In genomic region chr1:155226910-155227260, GRCh38 we compare ENCODE assay signal across 8 cellular contexts. TPM values are rescaled to one million over a fixed set of nuclear protein-coding genes. Genes with fewer than 3 reads are reported as not detected.
DNase-seq lines count a peak whose midpoint lies in the region; ATAC-seq, FAIRE-seq and TF ChIP-seq lines count a peak whose summit lies in the region.

No MANE protein-coding gene starts in this region.

- H3K4me1 ChIP-seq in PC-9 (replicated peaks; ENCODE audit: insufficient read depth) (peaks cover 41% of the 10 kb centered on the region), K562 (replicated peaks in 1 of 2; ENCODE audit: control insufficient read depth in 2 of 2, insufficient read depth in 2 of 2, low read length in 2 of 2) (peaks cover 30 to 50% of the 10 kb centered on the region in 2 experiments)

- BruUV-seq in Calu3 (replicated peaks; lab: Mats Ljungman, UMichigan) (TSS peak; percentile 89), PC-9 (replicated peaks; lab: Mats Ljungman, UMichigan) (TSS peak; percentile 77), K562 (replicated peaks; lab: Mats Ljungman, UMichigan) (TSS peak; percentile 86)

- H3K4me3 ChIP-seq in PC-9 (peak overlapping the region; percentile 81), K562 (peak overlapping the region; percentile 51), skin epidermis (peak overlapping the region; percentile 42 to 64 (median 59))

- TF ChIP-seq CTCF in Calu3 (IDR thresholded peaks at IDR 0.05; ENCODE audit: unreplicated experiment) (no peak), PC-9 (conservative IDR thresholded peaks at IDR 0.05) (peak; percentile 62), K562 (IDR thresholded peaks at IDR 0.05 in 2 of 3, conservative IDR thresholded peaks at IDR 0.05 in 1 of 3; ENCODE audit: insufficient read depth in 2 of 3, low read depth in 1 of 3, low read length in 3 of 3) (peak in 1 of 3 experiments; percentile 37; a peak in 1 of 6 replicates)

- H3K36me3 ChIP-seq in PC-9 (ENCODE audit: low read depth) = no peaks in the 10 kb centered on the region
- no peaks in the 10 kb centered on the region; the same call in 2 of the 3 replicates for H3K36me3 ChIP-seq in K562 (ENCODE audit: control insufficient read depth, insufficient read depth, low read length)

- peaks cover 24% of the 10 kb centered on the region for H3K79me2 ChIP-seq in PC-9 (ENCODE audit: low read depth)
- peaks cover 27% of the 10 kb centered on the region for H3K79me2 ChIP-seq in K562 (ENCODE audit: control insufficient read depth, insufficient read depth, low read length)

- peaks cover 27% of the 10 kb centered on the region for H3K36me3 Mint-ChIP-seq in Calu3 (ENCODE audit: insufficient read depth, unreplicated experiment)

- H3K9ac ChIP-seq in K562 (ENCODE audit: insufficient read depth in 1 of 2, low read depth in 2 of 2, low read length in 2 of 2) = peak overlapping the region; percentile 83 to 96

- WGBS in K562 (ENCODE audit: insufficient coverage, low coverage, missing lambda C conversion rate) = 1% methylated on average over 19 of the region's 19 CpGs

- H3K27me3 ChIP-seq in PC-9 (ENCODE audit: insufficient read depth, low read depth) = no peaks in the 10 kb centered on the region
- no peaks in the 10 kb centered on the region for H3K27me3 ChIP-seq in K562 (ENCODE audit: control insufficient read depth in 2 of 2, insufficient read depth in 2 of 2, low read length in 2 of 2)

- H3K9me3 Mint-ChIP-seq in Calu3 (ENCODE audit: low read depth, unreplicated experiment) = no peaks in the 10 kb centered on the region

- POLR2A ChIA-PET in PC-9 (lab: Charles Lee; ENCODE audit: unreplicated experiment) = interaction anchor here (0.7 to 0.9 kb wide), 2 partner anchors 19 to 24 kb away, joined by 4 to 5 read pairs; partner anchors contain the start of gene THBS3
- POLR2A ChIA-PET in K562 (lab: Yijun Ruan, JAX) = interaction anchor here (0.6 to 1.9 kb wide), 5 partner anchors 19 to 240 kb away, joined by 3 to 7 read pairs (median 4); no protein-coding TSS in a partner anchor

- TF ChIP-seq POLR2A in K562 (conservative IDR thresholded peaks at IDR 0.05) = peak; percentile 54; the same call in 1 of the 2 replicates

- DNase-seq in Calu3 = peak; percentile 67
- DNase-seq in PC-9 = peak in 1 of 2 experiments; percentile 46
- DNase-seq in K562 (ENCODE audit: extremely low read depth in 1 of 4, low spot score in 3 of 4) = peak; percentile 54 to 79 (median 58)
- DNase-seq in iPS-NIHi11 (ENCODE audit: low spot score) = peak; percentile 62
- no peak for DNase-seq in ACHN

- intact Hi-C loops in Calu3 (cut with micrococcal nuclease; ENCODE audit: unreplicated experiment) = loop anchor here (1.0 kb wide), 2 partner anchors 20 to 51 kb away; partner anchors contain the start of gene THBS3
- intact Hi-C loops in PC-9 (cut with micrococcal nuclease; ENCODE audit: unreplicated experiment) = loop anchor here (1.0 to 5.0 kb wide), 3 partner anchors 20 to 51 kb away; partner anchors contain the start of gene THBS3
- intact Hi-C loops in K562 (cut with micrococcal nuclease) = loop anchor here (1.0 kb wide), 4 partner anchors 17 to 51 kb away; partner anchors contain the start of gene THBS3

- in situ Hi-C loops in K562 (cut with MboI) (no loop called here), ACHN (cut with HindIII; ENCODE audit: low pct_ligation_motif_present, low pct_unique_long_range_greater_than_20kb, low sequenced_read_pairs) (no loop called here)

- ATAC-seq in HG02759 (IDR thresholded peaks at IDR 0.05; ENCODE audit: unreplicated experiment) (peak; percentile 29), K562 (peak; percentile 63), HG02678 (IDR thresholded peaks at IDR 0.05; ENCODE audit: unreplicated experiment) (no peak)

- H2AFZ ChIP-seq in PC-9 (peak overlapping the region; percentile 86), K562 (ENCODE audit: low read depth, low read length) (peak overlapping the region; percentile 51)

- peaks cover 40% of the 10 kb centered on the region for H3F3A ChIP-seq in PC-9 (ENCODE audit: insufficient read depth, low read depth)

- H3K27me3 Mint-ChIP-seq in Calu3 (ENCODE audit: unreplicated experiment) = peaks cover 9% of the 10 kb centered on the region

- FAIRE-seq in K562 (lab: Jason Lieb, UNC) = no peak

- peaks cover 12% of the 10 kb centered on the region for H3K4me1 Mint-ChIP-seq in Calu3 (ENCODE audit: low read depth, unreplicated experiment)

- peak overlapping the region; percentile 70 for H3K27ac Mint-ChIP-seq in Calu3 (ENCODE audit: unreplicated experiment)

- H3K9me1 ChIP-seq in K562 (ENCODE audit: control insufficient read depth, insufficient read depth, low read length) = no peaks in the 10 kb centered on the region

- peak overlapping the region; percentile 72 for H3K4me3 Mint-ChIP-seq in Calu3 (ENCODE audit: low read depth, unreplicated experiment)

- no peaks in the 10 kb centered on the region for H3K9me2 ChIP-seq in PC-9 (ENCODE audit: insufficient read depth)

- H3K27ac ChIP-seq in PC-9 = peak overlapping the region; percentile 98
- peak overlapping the region; percentile 86 for H3K27ac ChIP-seq in K562 (ENCODE audit: extremely low read depth, low read depth, low read length)
- H3K27ac ChIP-seq in skin epidermis = peak overlapping the region in 20 of 21 experiments; percentile 36 to 92 (median 84)

- H3K4me2 ChIP-seq in PC-9 (peak overlapping the region; percentile 90), K562 (ENCODE audit: insufficient read depth, low read length) (peak overlapping the region; percentile 81)

- CTCF ChIA-PET in Calu3 (lab: Charles Lee) (interaction anchor here (0.6 to 1.5 kb wide), 8 partner anchors 18 to 561 kb away, joined by 3 to 16 read pairs (median 4); partner anchors contain the start of genes KRTCAP2 and THBS3), PC-9 (lab: Charles Lee) (interaction anchor here (0.9 to 1.2 kb wide), 3 partner anchors 19 to 59 kb away, joined by 3 to 5 read pairs (median 3); partner anchors contain the start of genes MTX1 and THBS3), K562 (lab: Yijun Ruan, JAX; ENCODE audit: low intra/inter-chr PET ratio) (interaction anchor here (2.7 to 3.2 kb wide), 2 partner anchors 20 to 50 kb away, joined by 17 to 31 read pairs; partner anchors contain the start of gene THBS3)

- no peak for TF ChIP-seq EP300 in K562 (IDR thresholded peaks at IDR 0.05; ENCODE audit: low read length)

- H4K20me1 ChIP-seq in PC-9 (ENCODE audit: insufficient read depth) (no peaks in the 10 kb centered on the region), K562 (replicated peaks; ENCODE audit: control insufficient read depth, insufficient read depth, low read length) (no peaks in the 10 kb centered on the region)

- no peak for TF ChIP-seq RAD21 in K562 (CRISPR knock-in tag; conservative IDR thresholded peaks at IDR 0.05 in 1 of 2, IDR thresholded peaks at IDR 0.05 in 1 of 2)

- H3K9me3 ChIP-seq in PC-9 (ENCODE audit: insufficient read depth, low read depth) (no peaks in the 10 kb centered on the region), K562 (replicated peaks; ENCODE audit: control insufficient read depth, insufficient read depth, low read depth, low read length) (no peaks in the 10 kb centered on the region)

RNA-seq across cellular contexts. Expression of gene MTX1, which starts 18.4 kb away (rescaled TPM):
- total RNA-seq in Calu3 (2022) = 58.9 and 60.0 TPM in 2 replicates
- 56.1 and 68.9 TPM in 2 replicates for total RNA-seq in PC-9 (2021)
- total RNA-seq in K562 (2011; cell fraction: chromatin; rRNA removed; ENCODE audit: low replicate concordance) = 16.6 and 32.2 TPM in 2 replicates
- 41.9 and 55.9 TPM in 2 replicates for total RNA-seq in K562 (2011; cell fraction: nucleolus; rRNA removed)
- total RNA-seq in K562 (2011; cell fraction: nucleoplasm; rRNA removed) = 26.1 and 28.5 TPM in 2 replicates
- total RNA-seq in K562 (2014; rRNA removed) = 98.4 and 165 TPM in 2 replicates
- total RNA-seq in K562 (2014; rRNA removed; fragmentation: Illumina TruSeq; extraction: Trizol) = 37.3 and 44.6 TPM in 2 replicates
- 65.1 and 66.9 TPM in 2 replicates for total RNA-seq in K562 (2015; rRNA removed; fragmentation: Illumina TruSeq; extraction: Trizol)
- 73.8 and 83.3 TPM in 2 replicates for total RNA-seq in K562 (2021)
- 65.8 and 73.3 TPM in 2 replicates for polyA plus RNA-seq in K562 (2011; rRNA removed)
- 102 and 177 TPM in 2 replicates for polyA plus RNA-seq in K562 (2011; cell fraction: cytosol; rRNA removed)
- 65.2 and 88.3 TPM in 2 replicates for polyA plus RNA-seq in K562 (2011; cell fraction: nucleus; rRNA removed)
- 79.8 and 86.4 TPM in 2 replicates for polyA plus RNA-seq in K562 (2012)
- 80.0 and 88.4 TPM in 2 replicates for polyA plus RNA-seq in K562 (2014; fragmentation: Illumina TruSeq; extraction: Trizol)
- 10 to 100 TPM; 29.1 to 66.3 TPM for polyA plus RNA-seq in K562 (2014; fragmentation: Nextera tagmentation; extraction: Ambion mirVana)
- 83.5 and 90.5 TPM in 2 replicates for polyA plus RNA-seq in K562 (2014; rRNA removed)
- 25.2 and 38.9 TPM in 2 replicates for polyA minus RNA-seq in K562 (2011; rRNA and poly(A)+ RNA removed)
- polyA minus RNA-seq in K562 (2011; cell fraction: cytosol; rRNA and poly(A)+ RNA removed) = 35.6 and 41.5 TPM in 2 replicates
- 26.3 and 28.4 TPM in 2 replicates for polyA minus RNA-seq in K562 (2011; cell fraction: nucleus; rRNA and poly(A)+ RNA removed)

RNA-seq across cellular contexts. Expression of gene THBS3, which starts 19.2 kb away (rescaled TPM):
- total RNA-seq in Calu3 (2022) = 36.8 and 41.9 TPM in 2 replicates
- 45.4 and 58.8 TPM in 2 replicates for total RNA-seq in PC-9 (2021)
- total RNA-seq in K562 (2011; cell fraction: chromatin; rRNA removed; ENCODE audit: low replicate concordance) = 41.1 and 69.3 TPM in 2 replicates
- 30.0 and 35.2 TPM in 2 replicates for total RNA-seq in K562 (2011; cell fraction: nucleolus; rRNA removed)
- total RNA-seq in K562 (2011; cell fraction: nucleoplasm; rRNA removed) = 23.9 and 24.2 TPM in 2 replicates
- 2.5 and 3.2 TPM in 2 replicates for total RNA-seq in K562 (2014; rRNA removed)
- 2.0 and 2.4 TPM in 2 replicates for total RNA-seq in K562 (2014; rRNA removed; fragmentation: Illumina TruSeq; extraction: Trizol)
- 3.1 and 3.4 TPM in 2 replicates for total RNA-seq in K562 (2015; rRNA removed; fragmentation: Illumina TruSeq; extraction: Trizol)
- 3.3 and 5.0 TPM in 2 replicates for total RNA-seq in K562 (2021)
- polyA plus RNA-seq in K562 (2011; rRNA removed) = 5.8 and 6.8 TPM in 2 replicates
- polyA plus RNA-seq in K562 (2011; cell fraction: cytosol; rRNA removed) = 4.3 and 5.3 TPM in 2 replicates
- 48.2 and 56.8 TPM in 2 replicates for polyA plus RNA-seq in K562 (2011; cell fraction: nucleus; rRNA removed)
- 6.7 and 14.3 TPM in 2 replicates for polyA plus RNA-seq in K562 (2012)
- polyA plus RNA-seq in K562 (2014; fragmentation: Illumina TruSeq; extraction: Trizol) = 2.5 and 3.2 TPM in 2 replicates
- under 1 TPM; 0.59 to 0.89 TPM for polyA plus RNA-seq in K562 (2014; fragmentation: Nextera tagmentation; extraction: Ambion mirVana)
- polyA plus RNA-seq in K562 (2014; rRNA removed) = 6.6 and 8.3 TPM in 2 replicates
- polyA minus RNA-seq in K562 (2011; rRNA and poly(A)+ RNA removed) = 4.6 TPM in 2 replicates
- polyA minus RNA-seq in K562 (2011; cell fraction: cytosol; rRNA and poly(A)+ RNA removed) = 2.0 and 2.3 TPM in 2 replicates
- polyA minus RNA-seq in K562 (2011; cell fraction: nucleus; rRNA and poly(A)+ RNA removed) = 7.3 and 8.8 TPM in 2 replicates

RNA-seq across cellular contexts. Expression of gene ENTREP3, which starts 28.4 kb away (rescaled TPM):
- total RNA-seq in Calu3 (2022) (25.2 and 25.9 TPM in 2 replicates), PC-9 (2021) (56.9 and 60.8 TPM in 2 replicates), K562 (2014; rRNA removed) (6.4 and 10.6 TPM in 2 replicates), K562 (2014; rRNA removed; fragmentation: Illumina TruSeq; extraction: Trizol) (1.9 and 2.0 TPM in 2 replicates), K562 (2015; rRNA removed; fragmentation: Illumina TruSeq; extraction: Trizol) (3.4 and 4.1 TPM in 2 replicates), K562 (2021) (41.8 and 43.0 TPM in 2 replicates)
- total RNA-seq in K562 (2011; cell fraction: chromatin; rRNA removed; ENCODE audit: low replicate concordance) = 20.6 and 45.2 TPM in 2 replicates
- total RNA-seq in K562 (2011; cell fraction: nucleolus; rRNA removed) = 38.6 and 38.9 TPM in 2 replicates
- total RNA-seq in K562 (2011; cell fraction: nucleoplasm; rRNA removed) = 36.1 and 52.0 TPM in 2 replicates
- polyA plus RNA-seq in K562 (2011; rRNA removed) (5.9 and 17.5 TPM in 2 replicates), K562 (2014; fragmentation: Illumina TruSeq; extraction: Trizol) (11.8 and 21.9 TPM in 2 replicates), K562 (2014; fragmentation: Nextera tagmentation; extraction: Ambion mirVana) (1 to 10 TPM; 2.0 to 2.1 TPM), K562 (2014; rRNA removed) (15.4 and 17.7 TPM in 2 replicates)
- polyA plus RNA-seq in K562 (2011; cell fraction: cytosol; rRNA removed) = 10.9 and 13.6 TPM in 2 replicates
- polyA plus RNA-seq in K562 (2011; cell fraction: nucleus; rRNA removed) = 30.5 and 33.5 TPM in 2 replicates
- polyA plus RNA-seq in K562 (2012) = 23.2 and 25.9 TPM in 2 replicates
- polyA minus RNA-seq in K562 (2011; rRNA and poly(A)+ RNA removed) = 3.8 and 3.9 TPM in 2 replicates
- 13.7 and 24.0 TPM in 2 replicates for polyA minus RNA-seq in K562 (2011; cell fraction: cytosol; rRNA and poly(A)+ RNA removed)
- 6.2 and 7.2 TPM in 2 replicates for polyA minus RNA-seq in K562 (2011; cell fraction: nucleus; rRNA and poly(A)+ RNA removed)

RNA-seq across cellular contexts. Expression of gene SCAMP3, which starts 35.3 kb away (rescaled TPM):
- total RNA-seq in Calu3 (2022) (85.1 and 104 TPM in 2 replicates), PC-9 (2021) (56.9 and 64.1 TPM in 2 replicates), K562 (2014; rRNA removed) (101 and 132 TPM in 2 replicates), K562 (2014; rRNA removed; fragmentation: Illumina TruSeq; extraction: Trizol) (13.4 and 14.2 TPM in 2 replicates), K562 (2015; rRNA removed; fragmentation: Illumina TruSeq; extraction: Trizol) (24.0 and 25.4 TPM in 2 replicates), K562 (2021) (111 TPM in 2 replicates)
- 59.7 and 127 TPM in 2 replicates for total RNA-seq in K562 (2011; cell fraction: chromatin; rRNA removed; ENCODE audit: low replicate concordance)
- total RNA-seq in K562 (2011; cell fraction: nucleolus; rRNA removed) = 178 TPM in 2 replicates
- 135 and 144 TPM in 2 replicates for total RNA-seq in K562 (2011; cell fraction: nucleoplasm; rRNA removed)
- polyA plus RNA-seq in K562 (2011; rRNA removed) (100 and 140 TPM in 2 replicates), K562 (2014; fragmentation: Illumina TruSeq; extraction: Trizol) (86.1 and 100 TPM in 2 replicates), K562 (2014; fragmentation: Nextera tagmentation; extraction: Ambion mirVana) (10 to 100 TPM; 72.9 to 83.3 TPM), K562 (2014; rRNA removed) (130 and 131 TPM in 2 replicates)
- 214 and 294 TPM in 2 replicates for polyA plus RNA-seq in K562 (2011; cell fraction: cytosol; rRNA removed)
- polyA plus RNA-seq in K562 (2011; cell fraction: nucleus; rRNA removed) = 103 and 109 TPM in 2 replicates
- polyA plus RNA-seq in K562 (2012) = 94.0 and 101 TPM in 2 replicates
- 57.0 and 75.1 TPM in 2 replicates for polyA minus RNA-seq in K562 (2011; rRNA and poly(A)+ RNA removed)
- 62.4 and 70.4 TPM in 2 replicates for polyA minus RNA-seq in K562 (2011; cell fraction: cytosol; rRNA and poly(A)+ RNA removed)
- polyA minus RNA-seq in K562 (2011; cell fraction: nucleus; rRNA and poly(A)+ RNA removed) = 16.4 and 25.2 TPM in 2 replicates

RNA-seq across cellular contexts. Expression of gene CLK2, which starts 46.4 kb away (rescaled TPM):
- 78.5 and 79.4 TPM in 2 replicates for total RNA-seq in Calu3 (2022)
- total RNA-seq in PC-9 (2021) = 39.1 and 43.9 TPM in 2 replicates
- 311 and 570 TPM in 2 replicates for total RNA-seq in K562 (2011; cell fraction: chromatin; rRNA removed; ENCODE audit: low replicate concordance)
- total RNA-seq in K562 (2011; cell fraction: nucleolus; rRNA removed) = 299 and 331 TPM in 2 replicates
- total RNA-seq in K562 (2011; cell fraction: nucleoplasm; rRNA removed) = 264 and 285 TPM in 2 replicates
- 36.4 and 40.2 TPM in 2 replicates for total RNA-seq in K562 (2014; rRNA removed)
- 24.2 and 25.6 TPM in 2 replicates for total RNA-seq in K562 (2014; rRNA removed; fragmentation: Illumina TruSeq; extraction: Trizol)
- 37.0 and 39.6 TPM in 2 replicates for total RNA-seq in K562 (2015; rRNA removed; fragmentation: Illumina TruSeq; extraction: Trizol)
- 60.2 and 65.4 TPM in 2 replicates for total RNA-seq in K562 (2021)
- 67.8 and 105 TPM in 2 replicates for polyA plus RNA-seq in K562 (2011; rRNA removed)
- polyA plus RNA-seq in K562 (2011; cell fraction: cytosol; rRNA removed) = 48.7 and 49.0 TPM in 2 replicates
- polyA plus RNA-seq in K562 (2011; cell fraction: nucleus; rRNA removed) = 890 and 922 TPM in 2 replicates
- 56.9 and 62.9 TPM in 2 replicates for polyA plus RNA-seq in K562 (2012)
- 59.9 and 67.3 TPM in 2 replicates for polyA plus RNA-seq in K562 (2014; fragmentation: Illumina TruSeq; extraction: Trizol)
- polyA plus RNA-seq in K562 (2014; fragmentation: Nextera tagmentation; extraction: Ambion mirVana) = 10 to 100 TPM; 13.5 to 15.7 TPM
- 69.1 and 81.4 TPM in 2 replicates for polyA plus RNA-seq in K562 (2014; rRNA removed)
- 58.6 and 59.3 TPM in 2 replicates for polyA minus RNA-seq in K562 (2011; rRNA and poly(A)+ RNA removed)
- polyA minus RNA-seq in K562 (2011; cell fraction: cytosol; rRNA and poly(A)+ RNA removed) = 30.5 and 30.7 TPM in 2 replicates
- polyA minus RNA-seq in K562 (2011; cell fraction: nucleus; rRNA and poly(A)+ RNA removed) = 109 and 138 TPM in 2 replicates
